28 cellular contexts compared by ENCODE assay signal in the genomic region with DNA sequence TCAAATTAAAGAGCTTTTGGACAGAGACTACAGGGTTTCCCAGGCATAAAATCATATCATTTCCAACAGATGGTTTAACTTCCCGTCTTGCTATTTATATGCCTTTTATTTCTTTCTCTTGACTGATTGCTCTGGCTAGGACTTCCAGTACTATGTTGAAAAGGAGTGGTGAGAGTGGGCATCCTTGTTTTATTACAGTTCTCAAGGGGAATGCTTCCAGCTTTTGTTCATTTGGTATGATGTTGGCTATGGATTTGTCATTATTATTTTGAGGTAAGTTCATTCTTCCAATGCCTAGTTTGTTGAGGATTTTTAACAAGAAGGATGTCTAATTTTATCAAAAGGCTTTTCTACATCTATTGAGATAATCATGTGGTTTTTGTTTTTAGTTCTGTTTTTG.
"Had no signal": no experiment of that assay in that cellular context is flagged by ENCODE, and none has a peak within 500 bp of the region (broad histone marks: within the 10 kb centered on the region; RNA-seq: fewer than 3 reads in every experiment).

No MANE protein-coding gene starts in this region.

- H3K27ac ChIP-seq: neural progenitor cell, ovary, parathyroid adenoma, psoas muscle, right lobe of liver, sigmoid colon, stomach, thoracic aorta, thyroid gland, tibial nerve, upper lobe of left lung, uterus had no signal

- H3K4me3 Mint-ChIP-seq: natural killer cell; nephron; neural progenitor cell; stimulated activated effector memory CD8-positive, alpha-beta T cell treated with anti-CD3 and anti-CD28 coated beads, Interleukin-12 subunit alpha, Interleukin-12 subunit beta, amount 100 ng/mL, for 72 hours; stimulated activated naive B cell treated with anti-CD40 and anti-IgM and Interleukin-4, amounts not matched to agents 10 μg/mL and 1 μg/mL and 100 μg/mL, for 72 hours; stimulated activated naive CD8-positive, alpha-beta T cell treated with anti-CD3 and anti-CD28 coated beads, Interleukin-15, Interleukin-2, amounts not matched to agents 100 ng/mL and 50 ng/mL, for 24 hours had no signal

- ATAC-seq: natural killer cell; psoas muscle; right cardiac atrium; right lobe of liver; stimulated activated effector memory CD8-positive, alpha-beta T cell treated with anti-CD3 and anti-CD28 coated beads, Interleukin-12 subunit alpha, Interleukin-12 subunit beta, amount 100 ng/mL, for 72 hours; stimulated activated naive B cell treated with anti-CD40 and anti-IgM and Interleukin-4, amounts not matched to agents 10 μg/mL and 1 μg/mL and 100 μg/mL, for 72 hours had no signal

- H3K27me3 ChIP-seq: neural progenitor cell, ovary, right lobe of liver, sigmoid colon, stomach, thyroid gland, tibial nerve, upper lobe of left lung, uterus had no signal

- DNase-seq: natural killer cell; occipital lobe; ovary; posterior cingulate gyrus; psoas muscle; right cardiac atrium; right lobe of liver; sigmoid colon; small intestine; stimulated activated CD4-positive, alpha-beta T cell treated with anti-CD3 and anti-CD28 coated beads, Interleukin-15, amount 100 ng/mL, for 24 hours; stimulated activated CD4-positive, alpha-beta T cell treated with anti-CD3 and anti-CD28 coated beads, Interleukin-2, amount 100 ng/mL, for 24 hours; stimulated activated CD4-positive, alpha-beta T cell treated with anti-CD3 and anti-CD28 coated beads, Interleukin-2, amount 100 ng/mL, for 48 hours; stimulated activated CD4-positive, alpha-beta T cell treated with anti-CD3 and anti-CD28 coated beads, Interleukin-4, amount 100 ng/mL, for 24 hours; stimulated activated naive B cell treated with anti-CD40 and anti-IgM and Interleukin-4, amounts not matched to agents 10 μg/mL and 1 μg/mL and 100 μg/mL, for 72 hours; stimulated activated naive CD4-positive, alpha-beta T cell treated with Interleukin-2 at 50 U/mL for 16 hours; stomach; thyroid gland; trophoblast cell; upper lobe of left lung; uterus had no signal

- H3K4me1 ChIP-seq: neural progenitor cell, parathyroid adenoma, psoas muscle, right lobe of liver, sigmoid colon, stomach, thyroid gland, tibial nerve, upper lobe of left lung, uterus had no signal

- H3K4me1 Mint-ChIP-seq: neural progenitor cell had no signal

- H3K36me3 ChIP-seq: neural progenitor cell, ovary, right lobe of liver, sigmoid colon, stomach, thoracic aorta, thyroid gland, tibial nerve, upper lobe of left lung, uterus had no signal

- H3K9me3 Mint-ChIP-seq: natural killer cell; neural progenitor cell; stimulated activated effector memory CD8-positive, alpha-beta T cell treated with anti-CD3 and anti-CD28 coated beads, Interleukin-12 subunit alpha, Interleukin-12 subunit beta, amount 100 ng/mL, for 72 hours had no signal

- H3K27me3 Mint-ChIP-seq: stimulated activated naive B cell treated with anti-CD40 and anti-IgM and Interleukin-4, amounts not matched to agents 10 μg/mL and 1 μg/mL and 100 μg/mL, for 72 hours; stimulated activated naive CD8-positive, alpha-beta T cell treated with anti-CD3 and anti-CD28 coated beads, Interleukin-15, Interleukin-2, amounts not matched to agents 100 ng/mL and 50 ng/mL, for 24 hours had no signal

- H3K36me3 Mint-ChIP-seq: natural killer cell; neural progenitor cell; stimulated activated effector memory CD8-positive, alpha-beta T cell treated with anti-CD3 and anti-CD28 coated beads, Interleukin-12 subunit alpha, Interleukin-12 subunit beta, amount 100 ng/mL, for 72 hours; stimulated activated naive B cell treated with anti-CD40 and anti-IgM and Interleukin-4, amounts not matched to agents 10 μg/mL and 1 μg/mL and 100 μg/mL, for 72 hours had no signal

- H3K27ac Mint-ChIP-seq: natural killer cell; nephron; neural progenitor cell; progenitor cell of endocrine pancreas; stimulated activated effector memory CD8-positive, alpha-beta T cell treated with anti-CD3 and anti-CD28 coated beads, Interleukin-12 subunit alpha, Interleukin-12 subunit beta, amount 100 ng/mL, for 72 hours; stimulated activated naive B cell treated with anti-CD40 and anti-IgM and Interleukin-4, amounts not matched to agents 10 μg/mL and 1 μg/mL and 100 μg/mL, for 72 hours; stimulated activated naive CD8-positive, alpha-beta T cell treated with anti-CD3 and anti-CD28 coated beads, Interleukin-15, Interleukin-2, amounts not matched to agents 100 ng/mL and 50 ng/mL, for 24 hours had no signal

- H3K9ac ChIP-seq: neural progenitor cell, parathyroid adenoma had no signal

- H3K9me3 ChIP-seq: ovary, psoas muscle, right lobe of liver, stomach, thoracic aorta, thyroid gland, tibial nerve, upper lobe of left lung, uterus had no signal

- H3K4me3 ChIP-seq: neural progenitor cell, ovary, psoas muscle, right lobe of liver, sigmoid colon, stomach, thoracic aorta, thyroid gland, tibial nerve, upper lobe of left lung, uterus had no signal

- H3K4me2 ChIP-seq: neural progenitor cell had no signal
